In genomic region chr5:172697123-172698121, GRCh38 we compare ENCODE assay signal across 1 cellular context.
TF ChIP-seq lines count a peak whose summit lies in the region.

No MANE protein-coding gene starts in this region.

TF ChIP-seq in HEK293, 187 proteins besides CTCF, POLR2A, EP300 and RAD21 (continued from another document and continues in another):
- TF ChIP-seq ZBTB44 (tag by site-specific recombination; IDR thresholded peaks at IDR 0.05) (no peak), FEZF1 (tag by site-specific recombination; IDR thresholded peaks at IDR 0.05) (no peak), ZNF292 (tag by site-specific recombination; IDR thresholded peaks at IDR 0.05; ENCODE audit: borderline replicate concordance, low read depth) (no peak), MEIS1 (CRISPR knock-in tag; IDR thresholded peaks at IDR 0.05; ENCODE audit: borderline replicate concordance) (no peak), KLF10 (tag by site-specific recombination; IDR thresholded peaks at IDR 0.05) (no peak), ZNF654 (tag by site-specific recombination; IDR thresholded peaks at IDR 0.05; ENCODE audit: low read depth) (peak; percentile 91), ZBTB26 (tag by site-specific recombination; optimal IDR thresholded peaks at IDR 0.05) (peak; percentile 21), ZNF747 (tag by site-specific recombination; IDR thresholded peaks at IDR 0.05) (no peak), ZNF138 (tag by site-specific recombination; IDR thresholded peaks at IDR 0.05; ENCODE audit: borderline replicate concordance) (no peak), ZNF510 (tag by site-specific recombination; IDR thresholded peaks at IDR 0.05; ENCODE audit: insufficient replicate concordance) (no peak), ZNF571 (tag by site-specific recombination; IDR thresholded peaks at IDR 0.05) (no peak), ZNF843 (tag by site-specific recombination; IDR thresholded peaks at IDR 0.05) (no peak), BCL6B (tag by site-specific recombination; IDR thresholded peaks at IDR 0.05) (no peak), ZNF239 (tag by site-specific recombination; IDR thresholded peaks at IDR 0.05) (no peak), ZNF701 (tag by site-specific recombination; IDR thresholded peaks at IDR 0.05) (no peak), SP3 (tag by site-specific recombination; IDR thresholded peaks at IDR 0.05) (no peak), SP7 (tag by site-specific recombination; IDR thresholded peaks at IDR 0.05) (0 out of 2 replicates have a peak, but pooled peaks have one; percentile 20), ZFP69B (tag by site-specific recombination; IDR thresholded peaks at IDR 0.05) (no peak), GLIS1 (tag by site-specific recombination; IDR thresholded peaks at IDR 0.05) (peak; percentile 29), ZNF426 (tag by site-specific recombination; IDR thresholded peaks at IDR 0.05) (no peak), ZEB2 (tag by site-specific recombination; IDR thresholded peaks at IDR 0.05) (peak; percentile 70), ZNF488 (tag by site-specific recombination; IDR thresholded peaks at IDR 0.05) (no peak), ZNF148 (tag by site-specific recombination; IDR thresholded peaks at IDR 0.05; ENCODE audit: borderline replicate concordance) (no peak), ZNF169 (tag by site-specific recombination; IDR thresholded peaks at IDR 0.05) (no peak), SCRT2 (tag by site-specific recombination; IDR thresholded peaks at IDR 0.05) (no peak), ZNF513 (tag by site-specific recombination; IDR thresholded peaks at IDR 0.05) (no peak), ZNF112 (tag by site-specific recombination; IDR thresholded peaks at IDR 0.05) (no peak), ZNF560 (tag by site-specific recombination; IDR thresholded peaks at IDR 0.05; ENCODE audit: borderline replicate concordance) (no peak), ZNF777 (tag by site-specific recombination; IDR thresholded peaks at IDR 0.05; ENCODE audit: borderline replicate concordance) (0 out of 2 replicates have a peak, but pooled peaks have one; percentile 30), HOXC10 (CRISPR knock-in tag; IDR thresholded peaks at IDR 0.05) (no peak), ZNF19 (tag by site-specific recombination; IDR thresholded peaks at IDR 0.05; ENCODE audit: low read depth) (no peak), HIC1 (tag by site-specific recombination; IDR thresholded peaks at IDR 0.05) (no peak), PRDM2 (tag by site-specific recombination; IDR thresholded peaks at IDR 0.05; ENCODE audit: borderline replicate concordance) (no peak), ZNF776 (tag by site-specific recombination; IDR thresholded peaks at IDR 0.05; ENCODE audit: borderline replicate concordance) (no peak), ZNF600 (tag by site-specific recombination; IDR thresholded peaks at IDR 0.05) (peak; percentile 39; the same call in 1 of the 2 replicates), ZNF335 (tag by site-specific recombination; conservative IDR thresholded peaks at IDR 0.05) (peak; percentile 71), ZBTB6 (tag by site-specific recombination; IDR thresholded peaks at IDR 0.05) (no peak), ZNF248 (tag by site-specific recombination; IDR thresholded peaks at IDR 0.05) (no peak)
